ENCODE assay signal across 19 cellular contexts in the genomic region with DNA sequence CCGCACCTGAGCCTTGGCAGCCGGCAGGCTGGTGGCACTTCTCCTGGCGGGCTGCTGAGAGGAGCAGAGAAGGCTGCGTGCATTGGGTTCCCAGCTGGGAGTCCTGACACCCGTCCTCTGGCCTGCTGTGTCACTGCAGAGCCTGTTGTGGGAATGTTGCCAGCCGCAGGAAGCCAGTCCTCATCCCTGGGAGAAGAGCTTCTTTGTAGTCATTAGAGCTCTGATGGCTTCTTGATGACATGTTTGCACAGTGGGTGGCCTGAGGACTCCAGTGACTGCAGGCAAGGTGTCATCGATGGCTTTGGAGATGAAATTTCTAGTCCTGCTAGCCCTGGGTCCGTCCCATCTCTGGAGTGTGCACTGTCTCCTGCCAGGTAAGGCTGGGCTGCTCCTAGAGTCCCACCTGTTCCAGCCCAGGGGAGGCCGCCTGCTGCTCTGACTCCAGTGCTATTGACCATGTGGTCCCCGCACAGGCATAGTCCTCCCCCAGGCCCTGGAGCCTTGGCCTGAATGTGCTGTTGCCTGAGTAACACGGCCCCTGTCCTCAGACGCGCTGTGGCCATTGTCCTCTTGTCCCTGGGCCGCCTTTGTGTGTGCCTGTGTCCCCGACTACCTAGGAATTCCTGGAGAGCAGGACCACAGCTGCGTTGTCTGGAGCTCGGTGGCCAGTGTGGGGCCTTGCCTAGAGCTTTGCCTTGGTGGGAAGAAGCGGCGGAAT.
DNase-seq lines count a peak whose midpoint lies in the region; ATAC-seq and TF ChIP-seq lines count a peak whose summit lies in the region.
"Had no signal": no experiment of that assay in that cellular context is flagged by ENCODE, and none has a peak within 500 bp of the region (broad histone marks: within the 10 kb centered on the region; RNA-seq: fewer than 3 reads in every experiment).

No MANE protein-coding gene starts in this region.

- ATAC-seq in GM21390 (IDR thresholded peaks at IDR 0.05; ENCODE audit: unreplicated experiment) (no peak), GM18505 (IDR thresholded peaks at IDR 0.05; ENCODE audit: unreplicated experiment) (no peak)
- ATAC-seq: gastroesophageal sphincter; right cardiac atrium; stimulated activated memory B cell treated with anti-CD40 and anti-IgM and Interleukin-4, amounts not matched to agents 10 μg/mL and 1 μg/mL and 100 μg/mL, for 72 hours had no signal

- TF ChIP-seq POLR2A in GM18505 (IDR thresholded peaks at IDR 0.05; ENCODE audit: borderline replicate concordance, extremely low read depth, insufficient read depth, insufficient read length) (no peak), erythroblast (IDR thresholded peaks at IDR 0.05; ENCODE audit: low read length) (no peak)

- DNase-seq in COR-L47 (lab: John Stamatoyannopoulos, UW) = peak; percentile 74
- peak; percentile 46 for DNase-seq in NCI-H1092 (lab: John Stamatoyannopoulos, UW)
- DNase-seq in NCI-H510A treated with DMSO at 0.1 percent for 48 hours (lab: John Stamatoyannopoulos, UW) = peak; percentile 89
- peak in 28 of 51 donors; percentile 3 to 69 (median 32) for DNase-seq in hypothalamus (lab: John Stamatoyannopoulos, UW)
- no peak for DNase-seq in NCI-H2227 treated with DMSO at 0.1 percent for 48 hours (lab: John Stamatoyannopoulos, UW)
- DNase-seq in erythroblast (lab: John Stamatoyannopoulos, UW) = no peak
- DNase-seq: activated CD4-positive, alpha-beta T cell treated with anti-CD3 and anti-CD28 coated beads, Interleukin-2, amount 10 ng/mL, durations not matched to agents 7 days and 5 days; activated CD8-positive, alpha-beta memory T cell treated with anti-CD3 and anti-CD28 coated beads, Interleukin-2, amount 50 U/mL, for 48 hours; CD4-positive, alpha-beta memory T cell; Karpas-422; left ventricle myocardium inferior; NCI-H526; Right ventricle myocardium superior; thyroid gland had no signal

Comparison
In these comparisons a context has a peak if more than half of its experiments do, and no peak if none do; other contexts are left out.
1. DNase-seq: peak in COR-L47 (single experiment), NCI-H1092 (single experiment), NCI-H510A treated with DMSO at 0.1 percent for 48 hours (single experiment) and hypothalamus (28 of 51); none in NCI-H2227 treated with DMSO at 0.1 percent for 48 hours (single experiment) and erythroblast (0 of 2).